Comparison of ENCODE assay signal across 14 cellular contexts in the genomic region with DNA sequence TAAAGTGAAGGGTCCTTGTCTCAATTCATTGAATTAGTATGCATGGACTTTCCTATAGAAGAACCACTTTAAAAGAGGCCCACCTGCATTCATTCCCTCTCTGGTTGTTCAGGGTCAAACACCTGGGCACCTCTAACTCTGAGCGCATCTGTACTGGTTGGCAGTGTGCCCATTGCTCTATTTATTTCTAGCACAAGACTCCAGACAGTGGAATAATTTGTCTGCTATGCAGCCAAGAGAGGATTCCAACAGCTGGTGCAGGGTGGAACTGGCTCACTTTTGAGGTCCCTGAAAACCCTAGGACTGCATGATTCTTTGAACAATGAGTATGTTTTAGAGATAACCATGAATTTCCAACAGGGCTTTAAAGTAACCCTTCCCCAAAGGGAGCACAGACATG. TPM values are rescaled to one million over a fixed set of nuclear protein-coding genes. Genes with fewer than 3 reads are reported as not detected.
A peak's percentile ranks its signal among the peaks of the same experiment; 100 is the strongest.
DNase-seq lines count a peak whose midpoint lies in the region; FAIRE-seq and TF ChIP-seq lines count a peak whose summit lies in the region.
"Had no signal": no experiment of that assay in that cellular context is flagged by ENCODE, and none has a peak within 500 bp of the region (broad histone marks: within the 10 kb centered on the region; RNA-seq: fewer than 3 reads in every experiment).

No MANE protein-coding gene starts in this region.

- TF ChIP-seq POLR2A in GM12892 (IDR thresholded peaks at IDR 0.05; ENCODE audit: low read depth, low read length): no peak

- FAIRE-seq in GM12892 (lab: Jason Lieb, UNC): no peak
- FAIRE-seq: K562 had no signal

- peak; percentile 5 for DNase-seq in NCI-H2196 (lab: John Stamatoyannopoulos, UW; ENCODE audit: unreplicated experiment)
- DNase-seq in NCI-H2196 treated with DMSO at 0.1 percent for 48 hours (lab: John Stamatoyannopoulos, UW; ENCODE audit: unreplicated experiment): no peak
- peak; percentile 75 for DNase-seq in COR-L47 (lab: John Stamatoyannopoulos, UW)
- peak; percentile 84 for DNase-seq in NCI-H1694 (lab: John Stamatoyannopoulos, UW)
- peak; percentile 43 for DNase-seq in NCI-H446 treated with DMSO at 0.1 percent for 48 hours (lab: John Stamatoyannopoulos, UW)
- no peak for DNase-seq in GM12892 (ENCODE audit: insufficient read length)
- no peak for DNase-seq in stimulated activated CD4-positive, alpha-beta T cell treated with anti-CD3 and anti-CD28 coated beads, Interleukin-4, amount 100 ng/mL, for 1 hour
- DNase-seq in ureter (ENCODE audit: low spot score): no peak
- DNase-seq: Calu3, HFFc6, NCI-H2107, PC-9 had no signal

RNA-seq across cellular contexts. Expression of a gene that starts 57.9 kb away (rescaled TPM):
- 0.72 TPM for polyA plus RNA-seq in GM12892 (2012; ENCODE audit: missing spikeins)
- 10.2 TPM for total RNA-seq in ureter
- total RNA-seq: A673 had no signal

Comparison
In these comparisons a context has a peak if more than half of its experiments do, and no peak if none do; other contexts are left out.
1. DNase-seq: peak in NCI-H2196 (single experiment), COR-L47 (single experiment), NCI-H1694 (single experiment) and NCI-H446 treated with DMSO at 0.1 percent for 48 hours (single experiment); none in NCI-H2196 treated with DMSO at 0.1 percent for 48 hours (single experiment), GM12892 (single experiment), stimulated activated CD4-positive, alpha-beta T cell treated with anti-CD3 and anti-CD28 coated beads, Interleukin-4, amount 100 ng/mL, for 1 hour (single experiment) and ureter (single experiment).